ENCODE assay signal across 24 cellular contexts in genomic region chr2:112029164-112029563, GRCh38.
"Had no signal": no experiment of that assay in that cellular context is flagged by ENCODE, and none has a peak within 500 bp of the region (broad histone marks: within the 10 kb centered on the region; RNA-seq: fewer than 3 reads in every experiment).

No MANE protein-coding gene starts in this region.

- H3K4me3 Mint-ChIP-seq: activated B cell treated with CpG ODN at 0.5 μM for 24 hours; activated CD4-positive, alpha-beta T cell treated with anti-CD3 and anti-CD28 coated beads, Interleukin-2, amount 10 ng/mL, durations not matched to agents 24 days and 14 days; activated naive CD8-positive, alpha-beta T cell; activated T-cell treated with anti-CD3 and anti-CD28 coated beads, Interleukin-2, amount 50 U/mL, for 4 hours; T-helper 1 cell treated with Interleukin-12 subunit alpha and Interleukin-12 subunit beta and Interleukin-4 antibody, amounts not matched to agents 30 μg/mL and 1 μg/mL, for 36 hours had no signal

- H3K9me3 Mint-ChIP-seq: activated B cell treated with CpG ODN at 0.5 μM for 24 hours; activated CD4-positive, alpha-beta T cell treated with anti-CD3 and anti-CD28 coated beads, Interleukin-2, amount 10 ng/mL, durations not matched to agents 24 days and 14 days; activated T-cell treated with anti-CD3 and anti-CD28 coated beads, Interleukin-2, amount 50 U/mL, for 4 hours; T-helper 1 cell treated with Interleukin-12 subunit alpha and Interleukin-12 subunit beta and Interleukin-4 antibody, amounts not matched to agents 30 μg/mL and 1 μg/mL, for 36 hours had no signal

- DNase-seq: activated B cell treated with CpG ODN at 0.5 μM for 24 hours; activated CD4-positive, alpha-beta T cell treated with anti-CD3 and anti-CD28 coated beads for 1 hour; activated CD4-positive, alpha-beta T cell treated with anti-CD3 and anti-CD28 coated beads, Interleukin-2, amount 10 ng/mL, durations not matched to agents 24 days and 14 days; activated CD4-positive, alpha-beta T cell treated with anti-CD3 and anti-CD28 coated beads, Interleukin-2, amount 50 U/mL, for 48 hours; activated CD8-positive, alpha-beta memory T cell treated with anti-CD3 and anti-CD28 coated beads for 24 hours; activated effector memory CD4-positive, alpha-beta T cell treated with anti-CD3 and anti-CD28 coated beads, Interleukin-2, amount 50 U/mL, for 16 hours; activated naive CD4-positive, alpha-beta T cell treated with Interleukin-2 at 50 U/mL for 16 hours; activated T-cell treated with anti-CD3 and anti-CD28 coated beads, Interleukin-2, amount 50 U/mL, for 4 hours; anterior cingulate cortex; caudate nucleus; Karpas-422; NCI-H1048; NCI-H146; NCI-H187 treated with DMSO at 0.1 percent for 48 hours; NCI-H2171; NCI-H2227 treated with DMSO at 0.1 percent for 48 hours; NCI-H510A; NCI-H526 treated with DMSO at 0.1 percent for 48 hours; NCI-H82; RPMI8226; SJCRH30 had no signal

- H3K9me3 ChIP-seq: breast epithelium, SJCRH30 had no signal

- H3K4me1 Mint-ChIP-seq: activated B cell treated with CpG ODN at 0.5 μM for 24 hours had no signal

- H3K27me3 ChIP-seq: breast epithelium, SJCRH30 had no signal

- H3K4me3 ChIP-seq: breast epithelium, SJCRH30 had no signal

- H3K36me3 Mint-ChIP-seq: activated naive CD8-positive, alpha-beta T cell had no signal

- H3K27ac Mint-ChIP-seq: activated B cell treated with CpG ODN at 0.5 μM for 24 hours; activated CD4-positive, alpha-beta T cell treated with anti-CD3 and anti-CD28 coated beads, Interleukin-2, amount 10 ng/mL, durations not matched to agents 24 days and 14 days; activated naive CD8-positive, alpha-beta T cell; T-helper 1 cell treated with Interleukin-12 subunit alpha and Interleukin-12 subunit beta and Interleukin-4 antibody, amounts not matched to agents 30 μg/mL and 1 μg/mL, for 36 hours had no signal

- H3K27ac ChIP-seq: breast epithelium, SJCRH30 had no signal

- H3K36me3 ChIP-seq: breast epithelium had no signal
